Comparison of ENCODE assay signal across 2 cellular contexts in the genomic region with DNA sequence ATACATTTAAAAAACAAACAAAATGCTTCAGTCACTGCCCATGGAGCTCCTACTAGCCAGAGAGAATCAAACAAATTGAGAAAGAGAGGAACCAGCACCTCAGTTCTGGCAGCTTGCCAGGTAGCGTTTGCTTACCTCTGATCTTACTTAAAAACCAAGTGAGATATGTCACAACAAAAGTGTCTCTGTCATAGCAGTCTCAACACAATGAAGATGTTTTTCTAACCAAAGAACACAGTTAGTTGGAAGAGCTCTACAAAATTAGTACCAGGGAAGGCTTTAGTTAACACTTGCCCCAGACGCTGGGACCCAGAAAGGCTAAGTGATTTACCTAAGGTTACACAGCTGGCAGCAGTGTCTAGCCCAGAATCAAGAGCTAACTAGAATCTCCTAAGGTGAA.
TF ChIP-seq lines count a peak whose summit lies in the region.

No MANE protein-coding gene starts in this region.

TF ChIP-seq in A549, 52 proteins besides CTCF, POLR2A, EP300 and RAD21:
- TF ChIP-seq, protein P1, sequence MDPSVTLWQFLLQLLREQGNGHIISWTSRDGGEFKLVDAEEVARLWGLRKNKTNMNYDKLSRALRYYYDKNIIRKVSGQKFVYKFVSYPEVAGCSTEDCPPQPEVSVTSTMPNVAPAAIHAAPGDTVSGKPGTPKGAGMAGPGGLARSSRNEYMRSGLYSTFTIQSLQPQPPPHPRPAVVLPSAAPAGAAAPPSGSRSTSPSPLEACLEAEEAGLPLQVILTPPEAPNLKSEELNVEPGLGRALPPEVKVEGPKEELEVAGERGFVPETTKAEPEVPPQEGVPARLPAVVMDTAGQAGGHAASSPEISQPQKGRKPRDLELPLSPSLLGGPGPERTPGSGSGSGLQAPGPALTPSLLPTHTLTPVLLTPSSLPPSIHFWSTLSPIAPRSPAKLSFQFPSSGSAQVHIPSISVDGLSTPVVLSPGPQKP (IDR thresholded peaks at IDR 0.05; ENCODE audit: low read depth, low read length): no peak
- TF ChIP-seq ZFP36 (IDR thresholded peaks at IDR 0.05; ENCODE audit: borderline replicate concordance, partially characterized antibody): no peak
- no peak for TF ChIP-seq SREBF2 (IDR thresholded peaks at IDR 0.05)
- no peak for TF ChIP-seq HOXB13 (CRISPR knock-in tag; IDR thresholded peaks at IDR 0.05; ENCODE audit: low read depth)
- TF ChIP-seq GATA3 (IDR thresholded peaks at IDR 0.05; ENCODE audit: borderline replicate concordance): no peak
- TF ChIP-seq POLR2AphosphoS2 (conservative IDR thresholded peaks at IDR 0.05; ENCODE audit: low read length): no peak
- no peak for TF ChIP-seq NR3C1 (IDR thresholded peaks at IDR 0.05)

TF ChIP-seq in IMR-90, 13 proteins besides CTCF, POLR2A, EP300 and RAD21 (continued from another document):
- TF ChIP-seq, protein P2, sequence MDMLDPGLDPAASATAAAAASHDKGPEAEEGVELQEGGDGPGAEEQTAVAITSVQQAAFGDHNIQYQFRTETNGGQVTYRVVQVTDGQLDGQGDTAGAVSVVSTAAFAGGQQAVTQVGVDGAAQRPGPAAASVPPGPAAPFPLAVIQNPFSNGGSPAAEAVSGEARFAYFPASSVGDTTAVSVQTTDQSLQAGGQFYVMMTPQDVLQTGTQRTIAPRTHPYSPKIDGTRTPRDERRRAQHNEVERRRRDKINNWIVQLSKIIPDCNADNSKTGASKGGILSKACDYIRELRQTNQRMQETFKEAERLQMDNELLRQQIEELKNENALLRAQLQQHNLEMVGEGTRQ (IDR thresholded peaks at IDR 0.05; ENCODE audit: low read depth, low read length): no peak
- TF ChIP-seq CEBPB (IDR thresholded peaks at IDR 0.05; ENCODE audit: low read depth, low read length): no peak
- TF ChIP-seq, protein P1 (IDR thresholded peaks at IDR 0.05; ENCODE audit: borderline replicate concordance, low read depth, low read length): no peak
- TF ChIP-seq FOS (IDR thresholded peaks at IDR 0.05; ENCODE audit: low read depth, low read length): no peak
